In the genomic region with DNA sequence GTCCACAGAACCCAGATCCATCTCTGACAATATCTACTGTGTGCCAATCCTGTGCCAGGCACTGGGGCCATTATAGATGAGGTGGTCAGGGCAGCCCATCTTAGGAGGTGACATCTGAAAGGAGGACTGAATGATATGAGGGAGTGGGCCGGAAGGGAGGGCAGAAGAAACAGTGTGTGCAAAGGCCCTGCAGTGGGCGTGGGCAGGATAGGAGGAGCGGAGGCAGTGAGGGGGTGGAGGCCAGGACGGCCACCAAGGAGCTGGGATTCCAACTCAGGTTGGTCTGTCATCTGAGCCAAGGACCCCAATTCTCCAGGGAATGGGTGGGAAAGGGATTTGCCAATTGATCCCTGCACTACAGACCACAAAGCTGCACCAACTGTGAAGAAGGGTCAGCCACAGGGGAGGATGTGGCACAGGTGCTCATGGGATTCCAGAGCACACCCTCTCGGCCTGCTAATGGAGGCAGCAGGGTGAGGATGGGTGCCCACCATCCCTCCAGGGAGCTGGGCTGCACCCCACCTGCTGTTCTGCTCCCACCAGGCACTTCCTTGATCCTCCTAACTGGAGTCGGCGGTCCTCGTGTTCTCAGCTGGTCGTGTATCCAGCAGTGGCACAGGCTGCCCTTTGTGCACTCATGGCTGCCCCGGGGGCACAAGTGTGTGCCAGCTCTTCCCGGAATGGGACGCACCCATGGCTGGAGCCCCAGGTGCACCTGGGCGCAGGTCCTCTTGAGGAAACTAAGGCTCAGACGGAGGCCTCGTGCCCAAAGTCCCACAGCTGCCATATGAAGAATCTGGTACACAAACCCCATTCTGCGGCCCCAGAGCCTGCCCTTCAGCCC, we compare ENCODE assay signal across 1 cellular context.
TF ChIP-seq lines count a peak whose summit lies in the region.

No MANE protein-coding gene starts in this region.

TF ChIP-seq in WTC11, 78 proteins besides CTCF, POLR2A, EP300 and RAD21 (continued from another document):
- TF ChIP-seq, protein P1, sequence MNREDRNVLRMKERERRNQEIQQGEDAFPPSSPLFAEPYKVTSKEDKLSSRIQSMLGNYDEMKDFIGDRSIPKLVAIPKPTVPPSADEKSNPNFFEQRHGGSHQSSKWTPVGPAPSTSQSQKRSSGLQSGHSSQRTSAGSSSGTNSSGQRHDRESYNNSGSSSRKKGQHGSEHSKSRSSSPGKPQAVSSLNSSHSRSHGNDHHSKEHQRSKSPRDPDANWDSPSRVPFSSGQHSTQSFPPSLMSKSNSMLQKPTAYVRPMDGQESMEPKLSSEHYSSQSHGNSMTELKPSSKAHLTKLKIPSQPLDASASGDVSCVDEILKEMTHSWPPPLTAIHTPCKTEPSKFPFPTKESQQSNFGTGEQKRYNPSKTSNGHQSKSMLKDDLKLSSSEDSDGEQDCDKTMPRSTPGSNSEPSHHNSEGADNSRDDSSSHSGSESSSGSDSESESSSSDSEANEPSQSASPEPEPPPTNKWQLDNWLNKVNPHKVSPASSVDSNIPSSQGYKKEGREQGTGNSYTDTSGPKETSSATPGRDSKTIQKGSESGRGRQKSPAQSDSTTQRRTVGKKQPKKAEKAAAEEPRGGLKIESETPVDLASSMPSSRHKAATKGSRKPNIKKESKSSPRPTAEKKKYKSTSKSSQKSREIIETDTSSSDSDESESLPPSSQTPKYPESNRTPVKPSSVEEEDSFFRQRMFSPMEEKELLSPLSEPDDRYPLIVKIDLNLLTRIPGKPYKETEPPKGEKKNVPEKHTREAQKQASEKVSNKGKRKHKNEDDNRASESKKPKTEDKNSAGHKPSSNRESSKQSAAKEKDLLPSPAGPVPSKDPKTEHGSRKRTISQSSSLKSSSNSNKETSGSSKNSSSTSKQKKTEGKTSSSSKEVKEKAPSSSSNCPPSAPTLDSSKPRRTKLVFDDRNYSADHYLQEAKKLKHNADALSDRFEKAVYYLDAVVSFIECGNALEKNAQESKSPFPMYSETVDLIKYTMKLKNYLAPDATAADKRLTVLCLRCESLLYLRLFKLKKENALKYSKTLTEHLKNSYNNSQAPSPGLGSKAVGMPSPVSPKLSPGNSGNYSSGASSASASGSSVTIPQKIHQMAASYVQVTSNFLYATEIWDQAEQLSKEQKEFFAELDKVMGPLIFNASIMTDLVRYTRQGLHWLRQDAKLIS (CRISPR knock-in tag; IDR thresholded peaks at IDR 0.05; ENCODE audit: borderline replicate concordance): no peak
- TF ChIP-seq CREB1 (CRISPR knock-in tag; IDR thresholded peaks at IDR 0.05) (no peak), HMGA2 (CRISPR knock-in tag; IDR thresholded peaks at IDR 0.05) (no peak), NFE2L1 (CRISPR knock-in tag; IDR thresholded peaks at IDR 0.05) (no peak)
